ENCODE assay signal across 7 cellular contexts in genomic region chr10:12483996-12484944, GRCh38.
DNase-seq lines count a peak whose midpoint lies in the region; ATAC-seq, FAIRE-seq and TF ChIP-seq lines count a peak whose summit lies in the region.

No MANE protein-coding gene starts in this region.

- CTCF ChIA-PET in H1 (lab: Charles Lee; ENCODE audit: partially characterized antibody): interaction anchor here (0.7 to 2.4 kb wide), 13 partner anchors 9 to 220 kb away, joined by 3 to 13 read pairs (median 3); no protein-coding TSS in a partner anchor

- no peak for TF ChIP-seq EP300 in H1 (IDR thresholded peaks at IDR 0.05; ENCODE audit: borderline replicate concordance in 1 of 2, low read depth in 2 of 2, low read length in 2 of 2)

- no peak overlapping the region for H3K14ac ChIP-seq in H1 (ENCODE audit: insufficient read length)

- no peak overlapping the region for H3K56ac ChIP-seq in H1 (replicated peaks; ENCODE audit: insufficient read length, low read depth, low read length)

- H3K4me3 Mint-ChIP-seq in stimulated activated naive B cell treated with anti-CD40 and anti-IgM and Interleukin-4, amounts not matched to agents 10 μg/mL and 1 μg/mL and 100 μg/mL, for 72 hours: peak overlapping the region; percentile 66 to 83

- no peak overlapping the region for H3K4me2 ChIP-seq in H1 (ENCODE audit: insufficient read depth in 1 of 2, low read depth in 2 of 2, low read length in 2 of 2)

- no peak overlapping the region for H2BK120ac ChIP-seq in H1 (replicated peaks; ENCODE audit: low read depth, low read length)

- H3K36me3 Mint-ChIP-seq in stimulated activated naive B cell treated with anti-CD40 and anti-IgM and Interleukin-4, amounts not matched to agents 10 μg/mL and 1 μg/mL and 100 μg/mL, for 72 hours: peaks cover 4 to 20% of the 10 kb centered on the region in 2 donors

- H3K4me1 Mint-ChIP-seq in stimulated activated naive B cell treated with anti-CD40 and anti-IgM and Interleukin-4, amounts not matched to agents 10 μg/mL and 1 μg/mL and 100 μg/mL, for 72 hours: peaks cover 41 to 84% of the 10 kb centered on the region in 2 donors

- peak overlapping the region; percentile 73 for H3K27ac Mint-ChIP-seq in stimulated activated naive B cell treated with anti-CD40 and anti-IgM and Interleukin-4, amounts not matched to agents 10 μg/mL and 1 μg/mL and 100 μg/mL, for 72 hours

- TF ChIP-seq CTCF in H1 (IDR thresholded peaks at IDR 0.05; ENCODE audit: control extremely low read depth in 1 of 3, insufficient read depth in 1 of 3, low read depth in 1 of 3, low read length in 3 of 3): no peak
- no peak for TF ChIP-seq CTCF in omental fat pad (IDR thresholded peaks at IDR 0.05)

- POLR2A ChIA-PET in H1 (lab: Charles Lee; ENCODE audit: partially characterized antibody): interaction anchor here (0.9 to 1.4 kb wide), 3 partner anchors 13 to 221 kb away, joined by 3 to 4 read pairs (median 3); no protein-coding TSS in a partner anchor

- peak overlapping the region; percentile 53; the same call in 1 of the 2 replicates for H2BK20ac ChIP-seq in H1 (ENCODE audit: low read length)

- H3K36me3 ChIP-seq in H1 (ENCODE audit: control insufficient read depth in 2 of 4, insufficient read depth in 4 of 4, low read length in 3 of 4): no peaks in the 10 kb centered on the region

- H2BK5ac ChIP-seq in H1 (ENCODE audit: low read depth, low read length): no peak overlapping the region

- H4K8ac ChIP-seq in H1 (ENCODE audit: extremely low read depth, insufficient read depth, low read length): peak overlapping the region; percentile 29

- no peak overlapping the region for H3K27ac ChIP-seq in H1 (ENCODE audit: low read depth, low read length)

- no peaks in the 10 kb centered on the region for H4K20me1 ChIP-seq in H1 (replicated peaks in 1 of 2; ENCODE audit: control insufficient read depth in 1 of 2, insufficient read depth in 2 of 2, low read length in 2 of 2)

- H3K79me2 ChIP-seq in H1 (ENCODE audit: control insufficient read depth in 1 of 2, insufficient read depth in 2 of 2, low read length in 2 of 2): no peaks in the 10 kb centered on the region

- H2BK12ac ChIP-seq in H1 (ENCODE audit: low read depth, low read length): no peak overlapping the region; the same call in 1 of the 2 replicates

- ATAC-seq in GM21423 (IDR thresholded peaks at IDR 0.05; ENCODE audit: unreplicated experiment) (peak; percentile 5), omental fat pad (ENCODE audit: low FRiP score) (no peak)
- ATAC-seq in stimulated activated naive B cell treated with anti-CD40 and anti-IgM and Interleukin-4, amounts not matched to agents 10 μg/mL and 1 μg/mL and 100 μg/mL, for 72 hours (replicated peaks): peak; percentile 26 to 38

- no peak for TF ChIP-seq POLR2A in H1 (IDR thresholded peaks at IDR 0.05; ENCODE audit: control extremely low read depth in 1 of 2, low read depth in 2 of 2, low read length in 2 of 2)

- DNase-seq in NCI-H1417 (lab: John Stamatoyannopoulos, UW) (peak; percentile 40 to 90 (median 82)), H1 (ENCODE audit: low read depth in 1 of 2, low spot score in 2 of 2) (no peak), NCI-H526 (lab: John Stamatoyannopoulos, UW) (no peak), omental fat pad (ENCODE audit: low spot score) (no peak), SKM-1 (lab: John Stamatoyannopoulos, UW; ENCODE audit: unreplicated experiment) (no peak)
- no peak for DNase-seq in stimulated activated naive B cell treated with anti-CD40 and anti-IgM and Interleukin-4, amounts not matched to agents 10 μg/mL and 1 μg/mL and 100 μg/mL, for 72 hours

- no peak overlapping the region for H4K5ac ChIP-seq in H1 (ENCODE audit: insufficient read length, low read depth, low read length)

- no peak overlapping the region for H3K23ac ChIP-seq in H1 (ENCODE audit: insufficient read length)

- no peaks in the 10 kb centered on the region for H3K79me1 ChIP-seq in H1 (ENCODE audit: low read depth, low read length)

- no peaks in the 10 kb centered on the region for H3K27me3 Mint-ChIP-seq in stimulated activated naive B cell treated with anti-CD40 and anti-IgM and Interleukin-4, amounts not matched to agents 10 μg/mL and 1 μg/mL and 100 μg/mL, for 72 hours

- H3K18ac ChIP-seq in H1 (ENCODE audit: extremely low read depth, low read length): no peak overlapping the region; the same call in 1 of the 2 replicates

- 75% methylated on average over 24 of the region's 24 CpGs; no CpG with 5 or more reads in 1 of the 2 experiments for WGBS in H1 (ENCODE audit: extremely low coverage in 1 of 2, insufficient coverage in 1 of 2, insufficient read length in 1 of 2, insufficient replicate concordance in 2 of 2, low coverage in 1 of 2, low lambda C conversion rate in 2 of 2, missing lambda C conversion rate in 1 of 2), 2 experiments

- no peak for FAIRE-seq in H1 (lab: Jason Lieb, UNC)

- H2AK5ac ChIP-seq in H1 (ENCODE audit: low read depth, low read length): no peak overlapping the region

- no peaks in the 10 kb centered on the region for H3K27me3 ChIP-seq in H1 (replicated peaks in 1 of 4; ENCODE audit: control insufficient read depth in 3 of 4, extremely low read depth in 1 of 4, insufficient read depth in 3 of 4, low read length in 3 of 4)

- H2AFZ ChIP-seq in H1 (ENCODE audit: low read length): no peak overlapping the region

- no peak overlapping the region for H3K4me3 ChIP-seq in H1 (ENCODE audit: extremely low read depth in 1 of 4, insufficient read depth in 2 of 4, low read depth in 3 of 4, low read length in 4 of 4)

- H3K4me1 ChIP-seq in H1 (replicated peaks in 1 of 4; ENCODE audit: control insufficient read depth in 3 of 4, insufficient read depth in 4 of 4, low read length in 3 of 4): peaks cover 7 to 23% (median 14%) of the 10 kb centered on the region in 4 experiments

- H3K9me3 ChIP-seq in H1 (ENCODE audit: insufficient read depth in 2 of 2, low read depth in 1 of 2, low read length in 1 of 2): peaks cover 8 to 11% of the 10 kb centered on the region in 2 experiments; a peak in 3 of 4 replicates

- no peak overlapping the region for H3K9ac ChIP-seq in H1 (replicated peaks in 1 of 4; ENCODE audit: extremely low read depth in 1 of 4, low read depth in 3 of 4, low read length in 3 of 4)

- H2BK15ac ChIP-seq in H1 (ENCODE audit: low read length): no peak overlapping the region

- peaks cover 4 to 6% of the 10 kb centered on the region in 2 donors for H3K9me3 Mint-ChIP-seq in stimulated activated naive B cell treated with anti-CD40 and anti-IgM and Interleukin-4, amounts not matched to agents 10 μg/mL and 1 μg/mL and 100 μg/mL, for 72 hours

- H3K23me2 ChIP-seq in H1 (ENCODE audit: low read depth, low read length): no peaks in the 10 kb centered on the region

- H3K4ac ChIP-seq in H1 (replicated peaks; ENCODE audit: insufficient read length, low read depth, low read length): no peak overlapping the region

- TF ChIP-seq RAD21 in H1 (IDR thresholded peaks at IDR 0.05 in 1 of 2, conservative IDR thresholded peaks at IDR 0.05 in 1 of 2; ENCODE audit: low read depth in 2 of 2, low read length in 2 of 2): no peak

- no peak overlapping the region for H4K91ac ChIP-seq in H1 (replicated peaks; ENCODE audit: insufficient read length, low read length)

TF ChIP-seq in H1, 55 proteins besides CTCF, POLR2A, EP300 and RAD21:
- no peak for TF ChIP-seq POU5F1 (IDR thresholded peaks at IDR 0.05; ENCODE audit: low read depth, low read length)
- TF ChIP-seq TEAD4 (IDR thresholded peaks at IDR 0.05; ENCODE audit: low read depth, low read length): no peak
- no peak for TF ChIP-seq SP1 (IDR thresholded peaks at IDR 0.05; ENCODE audit: low read depth, low read length)
- TF ChIP-seq MAX (IDR thresholded peaks at IDR 0.05): no peak
- no peak for TF ChIP-seq YY1 (IDR thresholded peaks at IDR 0.05; ENCODE audit: low read depth, low read length)
- no peak for TF ChIP-seq NRF1 (IDR thresholded peaks at IDR 0.05; ENCODE audit: low read depth, low read length)
- no peak for TF ChIP-seq CBX5 (IDR thresholded peaks at IDR 0.05; ENCODE audit: low read depth, low read length)
- TF ChIP-seq HDAC6 (IDR thresholded peaks at IDR 0.05; ENCODE audit: low read depth, low read length): no peak
- TF ChIP-seq POLR2AphosphoS5 (IDR thresholded peaks at IDR 0.05; ENCODE audit: low read depth, low read length): no peak
- no peak for TF ChIP-seq BACH1 (IDR thresholded peaks at IDR 0.05; ENCODE audit: low read length)
- no peak for TF ChIP-seq ATF3 (IDR thresholded peaks at IDR 0.05; ENCODE audit: insufficient read depth, low read depth, low read length)
- no peak for TF ChIP-seq TBP (IDR thresholded peaks at IDR 0.05; ENCODE audit: low read depth, low read length)
- no peak for TF ChIP-seq BCL11A (IDR thresholded peaks at IDR 0.05; ENCODE audit: low read depth in 2 of 2, low read length in 2 of 2)
- TF ChIP-seq RXRA (IDR thresholded peaks at IDR 0.05; ENCODE audit: insufficient read depth, low read depth, low read length): no peak

Comparison
In these comparisons a context has a peak if more than half of its experiments do, and no peak if none do; other contexts are left out.
1. DNase-seq: peak in NCI-H1417 (3 of 3); none in H1 (0 of 2), stimulated activated naive B cell treated with anti-CD40 and anti-IgM and Interleukin-4, amounts not matched to agents 10 μg/mL and 1 μg/mL and 100 μg/mL, for 72 hours (single experiment), NCI-H526 (0 of 2), omental fat pad (single experiment) and SKM-1 (single experiment).